2 cellular contexts compared by ENCODE assay signal in genomic region chr14:35398095-35398584, GRCh38.
TF ChIP-seq lines count a peak whose summit lies in the region.

No MANE protein-coding gene starts in this region.

TF ChIP-seq in K562, 482 proteins besides CTCF, POLR2A, EP300 and RAD21:
- TF ChIP-seq ETV6 (IDR thresholded peaks at IDR 0.05; ENCODE audit: borderline replicate concordance in 1 of 2, low read depth in 2 of 2, low read length in 1 of 2) (peak in 1 of 2 experiments; percentile 61; a peak in 1 of 4 replicates), ETV6 (CRISPR knock-in tag; IDR thresholded peaks at IDR 0.05; ENCODE audit: borderline replicate concordance) (no peak), C11orf30 (IDR thresholded peaks at IDR 0.05; ENCODE audit: low read depth) (0 out of 2 replicates have a peak, but pooled peaks have one; percentile 11), MEIS2 (IDR thresholded peaks at IDR 0.05; ENCODE audit: partially characterized antibody) (peak; percentile 58), ETV5 (CRISPR knock-in tag; IDR thresholded peaks at IDR 0.05; ENCODE audit: low read depth) (no peak), SPI1 (IDR thresholded peaks at IDR 0.05; ENCODE audit: borderline replicate concordance, low read depth, low read length) (peak; percentile 88), PBX2 (CRISPR knock-in tag; IDR thresholded peaks at IDR 0.05; ENCODE audit: low read depth) (no peak), PBX2 (tag; conservative IDR thresholded peaks at IDR 0.05; ENCODE audit: low read depth) (peak; percentile 25; the same call in 1 of the 2 replicates), GABPB1 (CRISPR knock-in tag; IDR thresholded peaks at IDR 0.05) (no peak)

TF ChIP-seq in HepG2, 621 proteins besides CTCF, POLR2A, EP300 and RAD21:
- no peak for TF ChIP-seq KLF11 (CRISPR knock-in tag; IDR thresholded peaks at IDR 0.05)
- TF ChIP-seq ZNF674 (CRISPR knock-in tag; IDR thresholded peaks at IDR 0.05; ENCODE audit: low read depth): no peak
- TF ChIP-seq POGZ (CRISPR knock-in tag; IDR thresholded peaks at IDR 0.05): 0 out of 2 replicates have a peak, but pooled peaks have one; percentile 7
- 0 out of 2 replicates have a peak, but pooled peaks have one; percentile 46 for TF ChIP-seq SNAI1 (CRISPR knock-in tag; IDR thresholded peaks at IDR 0.05; ENCODE audit: borderline replicate concordance)
- TF ChIP-seq SOX6 (IDR thresholded peaks at IDR 0.05): no peak
- TF ChIP-seq SOX6 (CRISPR knock-in tag; IDR thresholded peaks at IDR 0.05): peak; percentile 34; the same call in 1 of the 2 replicates
- TF ChIP-seq ZNF7 (CRISPR knock-in tag; IDR thresholded peaks at IDR 0.05): 0 out of 2 replicates have a peak, but pooled peaks have one; percentile 33
- TF ChIP-seq NCOR1 (IDR thresholded peaks at IDR 0.05; ENCODE audit: borderline replicate concordance, low read length): peak; percentile 1; the same call in 1 of the 2 replicates
